13 cellular contexts compared by ENCODE assay signal in the genomic region with DNA sequence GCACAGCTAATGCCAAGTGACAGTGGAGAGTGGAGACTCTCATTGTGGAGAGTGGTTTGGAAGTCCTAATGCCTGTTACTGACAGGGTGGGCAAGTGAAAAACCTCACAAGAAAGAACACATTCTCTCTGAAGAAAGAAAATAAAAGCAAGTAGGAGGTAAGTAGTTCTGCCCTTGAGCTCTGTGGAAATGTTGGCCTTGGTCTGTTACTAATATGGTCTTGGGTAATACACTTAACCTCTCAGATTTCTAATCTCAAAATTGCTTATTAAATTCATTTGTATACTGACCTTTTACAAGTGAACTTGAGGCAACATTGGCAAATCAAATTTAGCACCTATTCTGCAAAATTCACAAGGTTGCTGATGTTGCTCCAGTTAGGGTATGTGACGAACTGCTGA.
DNase-seq lines count a peak whose midpoint lies in the region; TF ChIP-seq lines count a peak whose summit lies in the region.
"Had no signal": no experiment of that assay in that cellular context is flagged by ENCODE, and none has a peak within 500 bp of the region (broad histone marks: within the 10 kb centered on the region; RNA-seq: fewer than 3 reads in every experiment).

No MANE protein-coding gene starts in this region.

- no peaks in the 10 kb centered on the region for H3K36me3 Mint-ChIP-seq in nephron progenitor cell (ENCODE audit: low read depth)
- H3K36me3 Mint-ChIP-seq in neural progenitor cell = no peaks in the 10 kb centered on the region
- H3K36me3 Mint-ChIP-seq: CD14-positive monocyte; CD8-positive, alpha-beta T cell had no signal

- H4K20me1 ChIP-seq in neural progenitor cell (ENCODE audit: low read depth) = no peaks in the 10 kb centered on the region

- H3K9me3 Mint-ChIP-seq in nephron progenitor cell = peaks cover 12% of the 10 kb centered on the region
- H3K9me3 Mint-ChIP-seq in neural progenitor cell = no peaks in the 10 kb centered on the region

- DNase-seq in adipocyte (ENCODE audit: low read depth) (peak; percentile 33), fibroblast of gingiva (ENCODE audit: low read depth) (peak; percentile 52), nephron progenitor cell (no peak), neural progenitor cell (ENCODE audit: low spot score) (no peak), NCI-H1417 treated with DMSO at 0.1 percent for 48 hours (lab: John Stamatoyannopoulos, UW) (no peak)
- no peak for DNase-seq in stimulated activated CD4-positive, alpha-beta T cell treated with anti-CD3 and anti-CD28 coated beads, Interleukin-1b, Interleukin-23, amount 100 ng/mL, for 48 hours
- DNase-seq: CD8-positive, alpha-beta T cell; COR-L47; DMS79 treated with DMSO at 0.1 percent for 48 hours; EL; IMR-90 had no signal

- H3K27me3 Mint-ChIP-seq in nephron progenitor cell (ENCODE audit: low read depth, poor library complexity) (peaks cover 7% of the 10 kb centered on the region), neural progenitor cell (ENCODE audit: insufficient read depth, low read depth) (no peaks in the 10 kb centered on the region)

- H3K4me2 ChIP-seq in neural progenitor cell = no peak overlapping the region
- H3K4me2 ChIP-seq: A549 had no signal

- no peak overlapping the region for H3K4me3 ChIP-seq in adipocyte (ENCODE audit: low read length)
- H3K4me3 ChIP-seq in neural progenitor cell = no peak overlapping the region
- H3K4me3 ChIP-seq: A549 had no signal

- H3K27me3 ChIP-seq in adipocyte (replicated peaks; ENCODE audit: control insufficient read depth, insufficient read depth, low read length) = no peaks in the 10 kb centered on the region
- H3K27me3 ChIP-seq in neural progenitor cell = no peaks in the 10 kb centered on the region

- H3K79me2 ChIP-seq in neural progenitor cell (ENCODE audit: low read depth) = no peaks in the 10 kb centered on the region

- TF ChIP-seq CTCF in nephron progenitor cell (IDR thresholded peaks at IDR 0.05) (no peak), neural progenitor cell (IDR thresholded peaks at IDR 0.05) (no peak)

- H3K27ac Mint-ChIP-seq in nephron progenitor cell (peak overlapping the region; percentile 30), neural progenitor cell (no peak overlapping the region)
- H3K27ac Mint-ChIP-seq: CD8-positive, alpha-beta T cell had no signal

- H3K9me3 ChIP-seq in adipocyte (ENCODE audit: control insufficient read depth, low read length) (peaks cover 6% of the 10 kb centered on the region), neural progenitor cell (ENCODE audit: low read depth) (no peaks in the 10 kb centered on the region)
- H3K9me3 ChIP-seq: A549 had no signal

- H3K27ac ChIP-seq in neural progenitor cell = no peak overlapping the region
- H3K27ac ChIP-seq: A549 had no signal

- peaks cover 10% of the 10 kb centered on the region for H3K4me1 Mint-ChIP-seq in nephron progenitor cell
- no peaks in the 10 kb centered on the region for H3K4me1 Mint-ChIP-seq in neural progenitor cell
- H3K4me1 Mint-ChIP-seq: CD14-positive monocyte had no signal

- no peak overlapping the region for H3K9ac ChIP-seq in adipocyte (ENCODE audit: low read length)
- no peak overlapping the region for H3K9ac ChIP-seq in neural progenitor cell

- H3K4me3 Mint-ChIP-seq in nephron progenitor cell (no peak overlapping the region), neural progenitor cell (no peak overlapping the region)
- H3K4me3 Mint-ChIP-seq: CD14-positive monocyte; CD8-positive, alpha-beta T cell had no signal

- no peaks in the 10 kb centered on the region for H3F3A ChIP-seq in neural progenitor cell (ENCODE audit: low read depth)

- H3K36me3 ChIP-seq in adipocyte (ENCODE audit: control insufficient read depth, insufficient read depth, low read length, severe bottlenecking) (no peaks in the 10 kb centered on the region), neural progenitor cell (no peaks in the 10 kb centered on the region)

- H2AFZ ChIP-seq in neural progenitor cell (replicated peaks) = no peak overlapping the region

- H3K4me1 ChIP-seq in adipocyte (ENCODE audit: control insufficient read depth, insufficient read depth, low read length) (peaks cover 4% of the 10 kb centered on the region), neural progenitor cell (no peaks in the 10 kb centered on the region)
- H3K4me1 ChIP-seq: A549 had no signal

Comparison
In these comparisons a context has a peak if more than half of its experiments do, and no peak if none do; other contexts are left out.
1. DNase-seq: peak in adipocyte (single experiment) and fibroblast of gingiva (single experiment); none in nephron progenitor cell (single experiment), stimulated activated CD4-positive, alpha-beta T cell treated with anti-CD3 and anti-CD28 coated beads, Interleukin-1b, Interleukin-23, amount 100 ng/mL, for 48 hours (single experiment), neural progenitor cell (single experiment) and NCI-H1417 treated with DMSO at 0.1 percent for 48 hours (single experiment).